ENCODE assay signal across 11 cellular contexts in the genomic region with DNA sequence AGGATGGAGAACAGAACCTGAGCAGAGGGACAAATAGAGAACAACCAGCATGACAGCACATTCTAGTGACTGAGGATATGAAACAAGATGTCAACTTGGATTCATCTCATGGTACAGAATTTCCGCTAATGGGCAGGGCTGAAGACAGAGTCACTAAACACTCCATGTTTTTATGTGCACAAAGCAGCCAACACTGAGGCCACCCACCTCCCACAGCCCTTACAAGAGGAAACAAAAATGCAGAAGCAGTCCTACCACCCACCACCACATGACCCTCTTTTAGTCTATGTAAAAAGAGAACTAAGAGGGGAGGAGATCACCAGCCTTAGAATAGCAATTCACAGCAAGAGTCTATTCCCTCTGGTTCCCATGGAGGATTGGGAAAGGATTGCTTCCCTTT.
DNase-seq lines count a peak whose midpoint lies in the region; ATAC-seq and TF ChIP-seq lines count a peak whose summit lies in the region.
"Had no signal": no experiment of that assay in that cellular context is flagged by ENCODE, and none has a peak within 500 bp of the region (broad histone marks: within the 10 kb centered on the region; RNA-seq: fewer than 3 reads in every experiment).

No MANE protein-coding gene starts in this region.

- no peak overlapping the region; the same call in 1 of the 2 replicates for H3K27ac ChIP-seq in DND-41 (ENCODE audit: low read length)
- H3K27ac ChIP-seq in smooth muscle cell (ENCODE audit: low read depth): no peak overlapping the region

- CTCF ChIA-PET in activated CD8-positive, alpha-beta T cell treated with anti-CD3 and anti-CD28 coated beads, Interleukin-2, amount 10 ng/mL, durations not matched to agents 7 days and 5 days (lab: Charles Lee): no interaction called here

- H3K4me1 Mint-ChIP-seq in effector memory CD8-positive, alpha-beta T cell (ENCODE audit: low read depth in 2 of 2): peaks cover 0 to 2% of the 10 kb centered on the region in 2 donors
- no peaks in the 10 kb centered on the region for H3K4me1 Mint-ChIP-seq in activated CD8-positive, alpha-beta T cell treated with anti-CD3 and anti-CD28 coated beads, Interleukin-2, amount 10 ng/mL, durations not matched to agents 7 days and 5 days (ENCODE audit: low read depth)

- in situ Hi-C loops in G401 (cut with HindIII; ENCODE audit: low sequenced_read_pairs): no loop called here

- POLR2A ChIA-PET in activated CD8-positive, alpha-beta T cell treated with anti-CD3 and anti-CD28 coated beads, Interleukin-2, amount 10 ng/mL, durations not matched to agents 7 days and 5 days (lab: Charles Lee): no interaction called here

- H3K79me2 ChIP-seq in DND-41 (ENCODE audit: insufficient read depth, low read length) (no peaks in the 10 kb centered on the region), smooth muscle cell (ENCODE audit: low read depth) (no peaks in the 10 kb centered on the region)

- H3K36me3 ChIP-seq in DND-41 (ENCODE audit: insufficient read depth, low read length): no peaks in the 10 kb centered on the region
- no peaks in the 10 kb centered on the region for H3K36me3 ChIP-seq in smooth muscle cell (ENCODE audit: low read depth)

- H3K4me1 ChIP-seq in DND-41 (ENCODE audit: insufficient read depth, low read length): peaks cover 20% of the 10 kb centered on the region
- peaks cover 16% of the 10 kb centered on the region for H3K4me1 ChIP-seq in smooth muscle cell (ENCODE audit: low read depth)

- H3K27me3 ChIP-seq in DND-41 (ENCODE audit: insufficient read depth, low read length, poor library complexity) (no peaks in the 10 kb centered on the region), smooth muscle cell (ENCODE audit: low read depth) (no peaks in the 10 kb centered on the region)

- no peaks in the 10 kb centered on the region for H3K36me3 Mint-ChIP-seq in effector memory CD8-positive, alpha-beta T cell (ENCODE audit: insufficient read depth)
- no peaks in the 10 kb centered on the region for H3K36me3 Mint-ChIP-seq in activated CD8-positive, alpha-beta T cell treated with anti-CD3 and anti-CD28 coated beads, Interleukin-2, amount 10 ng/mL, durations not matched to agents 7 days and 5 days (ENCODE audit: low read depth)
- H3K36me3 Mint-ChIP-seq: CD4-positive, alpha-beta memory T cell had no signal

- H3K4me2 ChIP-seq in DND-41 (ENCODE audit: insufficient read depth, low read length) (no peak overlapping the region), smooth muscle cell (no peak overlapping the region)

- no peak overlapping the region for H3K27ac Mint-ChIP-seq in effector memory CD8-positive, alpha-beta T cell
- H3K27ac Mint-ChIP-seq in activated CD8-positive, alpha-beta T cell treated with anti-CD3 and anti-CD28 coated beads, Interleukin-2, amount 10 ng/mL, durations not matched to agents 7 days and 5 days: no peak overlapping the region
- H3K27ac Mint-ChIP-seq: CD4-positive, alpha-beta memory T cell had no signal

- TF ChIP-seq CTCF in DND-41 (IDR thresholded peaks at IDR 0.05; ENCODE audit: borderline replicate concordance, extremely low read depth, low read length, poor library complexity, severe bottlenecking) (no peak), smooth muscle cell (IDR thresholded peaks at IDR 0.05; ENCODE audit: borderline replicate concordance, insufficient read depth, poor library complexity, severe bottlenecking) (no peak)

- ATAC-seq in DND-41 (ENCODE audit: insufficient read depth, low read depth) (peak; percentile 19; the same call in 1 of the 3 replicates), GM21367 (IDR thresholded peaks at IDR 0.05; ENCODE audit: unreplicated experiment) (peak; percentile 68), HG03175 (IDR thresholded peaks at IDR 0.05; ENCODE audit: unreplicated experiment) (peak; percentile 79)
- peak; percentile 62 for ATAC-seq in effector memory CD8-positive, alpha-beta T cell (replicated peaks)
- no peak for ATAC-seq in activated CD8-positive, alpha-beta T cell treated with anti-CD3 and anti-CD28 coated beads, Interleukin-2, amount 10 ng/mL, durations not matched to agents 7 days and 5 days

- H3K4me3 ChIP-seq in DND-41 (ENCODE audit: low read depth in 1 of 2, low read length in 2 of 2): no peak overlapping the region
- no peak overlapping the region for H3K4me3 ChIP-seq in smooth muscle cell

- H2AFZ ChIP-seq in DND-41 (ENCODE audit: low read depth, low read length): no peak overlapping the region
- no peak overlapping the region for H2AFZ ChIP-seq in smooth muscle cell (ENCODE audit: low read depth)

- peaks cover 2 to 8% of the 10 kb centered on the region in 2 donors for H3K9me3 Mint-ChIP-seq in effector memory CD8-positive, alpha-beta T cell
- no peaks in the 10 kb centered on the region for H3K9me3 Mint-ChIP-seq in activated CD8-positive, alpha-beta T cell treated with anti-CD3 and anti-CD28 coated beads, Interleukin-2, amount 10 ng/mL, durations not matched to agents 7 days and 5 days (ENCODE audit: insufficient read depth)

- H3K9me3 ChIP-seq in DND-41 (ENCODE audit: insufficient read depth, low read length, severe bottlenecking): no peaks in the 10 kb centered on the region
- no peaks in the 10 kb centered on the region for H3K9me3 ChIP-seq in smooth muscle cell (replicated peaks; ENCODE audit: low read depth)

- DNase-seq in DND-41: no peak
- no peak for DNase-seq in effector memory CD8-positive, alpha-beta T cell
- no peak for DNase-seq in G401 (ENCODE audit: low spot score)
- no peak for DNase-seq in dermis blood vessel endothelial cell
- no peak for DNase-seq in activated CD8-positive, alpha-beta T cell treated with anti-CD3 and anti-CD28 coated beads, Interleukin-2, amount 10 ng/mL, durations not matched to agents 7 days and 5 days
- no peak for DNase-seq in smooth muscle cell (lab: John Stamatoyannopoulos, UW; ENCODE audit: unreplicated experiment)
- DNase-seq: activated CD4-positive, CD25-positive, alpha-beta regulatory T cell treated with anti-CD3 and anti-CD28 coated beads, Interleukin-2, amount 50 U/mL, for 72 hours; CD4-positive, alpha-beta memory T cell; NCI-H345 had no signal

- H3K4me3 Mint-ChIP-seq in effector memory CD8-positive, alpha-beta T cell: no peak overlapping the region
- no peak overlapping the region for H3K4me3 Mint-ChIP-seq in activated CD8-positive, alpha-beta T cell treated with anti-CD3 and anti-CD28 coated beads, Interleukin-2, amount 10 ng/mL, durations not matched to agents 7 days and 5 days
- H3K4me3 Mint-ChIP-seq: CD4-positive, alpha-beta memory T cell had no signal

- no peaks in the 10 kb centered on the region for H3F3A ChIP-seq in smooth muscle cell (ENCODE audit: low read depth)

- H3K9ac ChIP-seq in DND-41 (ENCODE audit: low read depth, low read length) (no peak overlapping the region), smooth muscle cell (ENCODE audit: low read depth) (no peak overlapping the region)

- H3K27me3 Mint-ChIP-seq in effector memory CD8-positive, alpha-beta T cell: peaks cover 0 to 7% of the 10 kb centered on the region in 2 donors
- H3K27me3 Mint-ChIP-seq in activated CD8-positive, alpha-beta T cell treated with anti-CD3 and anti-CD28 coated beads, Interleukin-2, amount 10 ng/mL, durations not matched to agents 7 days and 5 days (ENCODE audit: low read depth): no peaks in the 10 kb centered on the region
- H3K27me3 Mint-ChIP-seq: CD4-positive, alpha-beta memory T cell had no signal

- H4K20me1 ChIP-seq in DND-41 (ENCODE audit: insufficient read depth, low read length): no peaks in the 10 kb centered on the region
- no peaks in the 10 kb centered on the region for H4K20me1 ChIP-seq in smooth muscle cell (ENCODE audit: low read depth)

- WGBS in smooth muscle cell (ENCODE audit: low lambda C conversion rate): 87% methylated on average over 1 of the region's 1 CpG
